33 cellular contexts compared by ENCODE assay signal in the genomic region with DNA sequence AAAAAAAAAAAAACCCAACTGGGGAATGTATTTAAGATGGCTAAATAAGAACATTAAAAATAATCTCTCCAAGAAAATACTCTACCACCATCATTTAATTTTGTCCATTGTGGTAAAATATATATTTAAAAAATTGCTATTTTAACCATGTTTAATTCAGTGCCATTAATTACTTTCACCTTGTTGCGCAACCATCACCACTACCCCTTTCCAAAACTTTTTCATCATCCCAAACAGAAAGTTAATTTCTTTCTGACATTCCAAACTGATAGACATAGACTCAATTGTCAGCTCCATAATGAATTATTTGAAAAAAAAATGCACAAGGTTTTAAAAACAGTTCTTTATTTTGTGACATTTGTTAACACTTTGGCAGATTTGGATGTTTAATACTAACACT.
"Had no signal": no experiment of that assay in that cellular context is flagged by ENCODE, and none has a peak within 500 bp of the region (broad histone marks: within the 10 kb centered on the region; RNA-seq: fewer than 3 reads in every experiment).

No MANE protein-coding gene starts in this region.

- H3K4me3 ChIP-seq: adrenal gland, body of pancreas, breast epithelium had no signal

- H3K36me3 ChIP-seq: adrenal gland, brain microvascular endothelial cell, breast epithelium had no signal

- H3K4me1 ChIP-seq: adrenal gland, body of pancreas, breast epithelium had no signal

- DNase-seq: activated B cell treated with CpG ODN at 0.5 μM for 24 hours; activated CD4-positive, alpha-beta memory T cell treated with anti-CD3 and anti-CD28 coated beads for 36 hours; activated CD4-positive, alpha-beta T cell treated with anti-CD3 and anti-CD28 coated beads for 4 hours; activated CD4-positive, alpha-beta T cell treated with anti-CD3 and anti-CD28 coated beads, Interleukin-2, amount 10 ng/mL, durations not matched to agents 24 days and 14 days; activated CD4-positive, alpha-beta T cell treated with anti-CD3 and anti-CD28 coated beads, Interleukin-2, amount 50 U/mL, for 1 hour; activated CD4-positive, alpha-beta T cell treated with anti-CD3 and anti-CD28 coated beads, Interleukin-2, amount 50 U/mL, for 4 hours; activated CD4-positive, CD25-positive, alpha-beta regulatory T cell treated with anti-CD3 and anti-CD28 coated beads, Interleukin-2, amount 50 U/mL, for 72 hours; activated CD8-positive, alpha-beta memory T cell treated with anti-CD3 and anti-CD28 coated beads, Interleukin-2, amount 50 U/mL, for 4 hours; activated CD8-positive, alpha-beta T cell treated with anti-CD3 and anti-CD28 coated beads for 36 hours; activated effector memory CD4-positive, alpha-beta T cell treated with anti-CD3 and anti-CD28 coated beads, Interleukin-2, amount 50 U/mL, for 16 hours; activated gamma-delta T cell treated with Interleukin-2 at 50 U/mL for 16 hours; activated naive CD4-positive, alpha-beta T cell; activated naive CD4-positive, alpha-beta T cell treated with anti-CD3 and anti-CD28 coated beads for 36 hours; activated naive CD4-positive, alpha-beta T cell treated with anti-CD3 and anti-CD28 coated beads, Interleukin-2, amount 50 U/mL, for 16 hours; activated naive CD8-positive, alpha-beta T cell treated with anti-CD3 and anti-CD28 coated beads for 36 hours; activated T-cell treated with anti-CD3 and anti-CD28 coated beads for 4 hours; activated T-cell treated with anti-CD3 and anti-CD28 coated beads, Interleukin-2, amount 50 U/mL, for 1 hour; activated T-cell treated with anti-CD3 and anti-CD28 coated beads, Interleukin-2, amount 50 U/mL, for 4 hours; activated T-cell treated with anti-CD3 and anti-CD28 coated beads, Interleukin-2, amount 50 U/mL, for 72 hours; adrenal gland; amniotic stem cell; aorta; body of pancreas; brain microvascular endothelial cell; central memory CD4-positive, alpha-beta T cell; T-helper 2 cell; T-helper 9 cell had no signal

- H3K9me3 ChIP-seq: adrenal gland, body of pancreas, breast epithelium had no signal

- H3K27ac ChIP-seq: adrenal gland, body of pancreas, brain microvascular endothelial cell, breast epithelium, VCaP had no signal

- ATAC-seq: activated CD8-positive, alpha-beta T cell treated with anti-CD3 and anti-CD28 coated beads for 36 hours; activated naive CD4-positive, alpha-beta T cell treated with anti-CD3 and anti-CD28 coated beads, Interleukin-2, amount 50 U/mL, for 72 hours; activated T-cell treated with anti-CD3 and anti-CD28 coated beads, Interleukin-2, amount 50 U/mL, for 4 hours; activated T-cell treated with anti-CD3 and anti-CD28 coated beads, Interleukin-2, amount 50 U/mL, for 72 hours; activated T-helper 17 cell treated with anti-CD3 and anti-CD28 coated beads, Interleukin-2, amount 50 U/mL, for 72 hours; body of pancreas had no signal

- H3K27me3 ChIP-seq: adrenal gland, body of pancreas, brain microvascular endothelial cell, breast epithelium had no signal

- FAIRE-seq: astrocyte, TTC549 had no signal
